In genomic region chr4:185813133-185813532, GRCh38 we compare ENCODE assay signal across 15 cellular contexts. TPM values are rescaled to one million over a fixed set of nuclear protein-coding genes. Genes with fewer than 3 reads are reported as not detected.
"Had no signal": no experiment of that assay in that cellular context is flagged by ENCODE, and none has a peak within 500 bp of the region (broad histone marks: within the 10 kb centered on the region; RNA-seq: fewer than 3 reads in every experiment).

No MANE protein-coding gene starts in this region.

- H3K36me3 Mint-ChIP-seq: activated naive CD4-positive, alpha-beta T cell treated with anti-CD3 and anti-CD28 coated beads, Interleukin-2, amount 10 ng/mL, durations not matched to agents 7 days and 5 days; natural killer cell; stimulated activated effector memory CD8-positive, alpha-beta T cell treated with anti-CD3 and anti-CD28 coated beads, Interleukin-12 subunit alpha, Interleukin-12 subunit beta, amount 100 ng/mL, for 72 hours had no signal

- H3K27me3 ChIP-seq: ascending aorta, gastroesophageal sphincter, uterus had no signal

- H3K4me1 Mint-ChIP-seq: activated naive CD4-positive, alpha-beta T cell treated with anti-CD3 and anti-CD28 coated beads, Interleukin-2, amount 10 ng/mL, durations not matched to agents 7 days and 5 days; activated T-helper 17 cell treated with anti-CD3 and anti-CD28 coated beads, Interleukin-2, amount 50 U/mL, for 72 hours; natural killer cell; stimulated activated effector memory CD8-positive, alpha-beta T cell treated with anti-CD3 and anti-CD28 coated beads, Interleukin-12 subunit alpha, Interleukin-12 subunit beta, amount 100 ng/mL, for 72 hours; T-helper 17 cell had no signal

- H3K9me3 ChIP-seq: ascending aorta, gastroesophageal sphincter, psoas muscle, uterus had no signal

- H3K4me3 ChIP-seq: ascending aorta, gastroesophageal sphincter, psoas muscle, uterus had no signal

- ATAC-seq: activated T-helper 17 cell treated with anti-CD3 and anti-CD28 coated beads, Interleukin-2, amount 50 U/mL, for 72 hours; gastroesophageal sphincter; natural killer cell; psoas muscle; stimulated activated effector memory CD8-positive, alpha-beta T cell treated with anti-CD3 and anti-CD28 coated beads, Interleukin-12 subunit alpha, Interleukin-12 subunit beta, amount 100 ng/mL, for 72 hours; T-helper 17 cell had no signal

- H3K4me1 ChIP-seq: ascending aorta, psoas muscle, uterus had no signal

- H3K27ac ChIP-seq: ascending aorta, gastroesophageal sphincter, psoas muscle, uterus had no signal

- H3K27ac Mint-ChIP-seq: activated naive CD4-positive, alpha-beta T cell treated with anti-CD3 and anti-CD28 coated beads, Interleukin-2, amount 10 ng/mL, durations not matched to agents 7 days and 5 days; activated T-helper 17 cell treated with anti-CD3 and anti-CD28 coated beads, Interleukin-2, amount 50 U/mL, for 72 hours; natural killer cell; stimulated activated effector memory CD8-positive, alpha-beta T cell treated with anti-CD3 and anti-CD28 coated beads, Interleukin-12 subunit alpha, Interleukin-12 subunit beta, amount 100 ng/mL, for 72 hours; T-helper 17 cell had no signal

- H3K9me3 Mint-ChIP-seq: activated naive CD4-positive, alpha-beta T cell treated with anti-CD3 and anti-CD28 coated beads, Interleukin-2, amount 10 ng/mL, durations not matched to agents 7 days and 5 days; activated T-helper 17 cell treated with anti-CD3 and anti-CD28 coated beads, Interleukin-2, amount 50 U/mL, for 72 hours; natural killer cell; stimulated activated effector memory CD8-positive, alpha-beta T cell treated with anti-CD3 and anti-CD28 coated beads, Interleukin-12 subunit alpha, Interleukin-12 subunit beta, amount 100 ng/mL, for 72 hours had no signal

- H3K4me3 Mint-ChIP-seq: activated naive CD4-positive, alpha-beta T cell treated with anti-CD3 and anti-CD28 coated beads, Interleukin-2, amount 10 ng/mL, durations not matched to agents 7 days and 5 days; activated T-helper 17 cell treated with anti-CD3 and anti-CD28 coated beads, Interleukin-2, amount 50 U/mL, for 72 hours; natural killer cell; stimulated activated effector memory CD8-positive, alpha-beta T cell treated with anti-CD3 and anti-CD28 coated beads, Interleukin-12 subunit alpha, Interleukin-12 subunit beta, amount 100 ng/mL, for 72 hours; T-helper 17 cell had no signal

- H3K36me3 ChIP-seq: ascending aorta, gastroesophageal sphincter, uterus had no signal

- DNase-seq: activated CD4-positive, alpha-beta T cell treated with anti-CD3 and anti-CD28 coated beads, Interleukin-2, amount 50 U/mL, for 1 hour; activated CD4-positive, CD25-positive, alpha-beta regulatory T cell; activated naive CD4-positive, alpha-beta T cell treated with anti-CD3 and anti-CD28 coated beads, Interleukin-2, amount 10 ng/mL, durations not matched to agents 7 days and 5 days; activated T-cell treated with anti-CD3 and anti-CD28 coated beads for 4 hours; dorsolateral prefrontal cortex; islet precursor cell; mesendoderm; natural killer cell; psoas muscle; T-helper 17 cell; uterus had no signal

RNA-seq across cellular contexts. Expression of gene SORBS2, which starts 1.1 kb away (rescaled TPM):
- total RNA-seq: activated T-helper 17 cell treated with anti-CD3 and anti-CD28 coated beads, Interleukin-2, amount 50 U/mL, for 72 hours had no signal
